In genomic region chr18:32418148-32418547, GRCh38 we compare ENCODE assay signal across 33 cellular contexts. TPM values are rescaled to one million over a fixed set of nuclear protein-coding genes. Genes with fewer than 3 reads are reported as not detected.
"Had no signal": no experiment of that assay in that cellular context is flagged by ENCODE, and none has a peak within 500 bp of the region (broad histone marks: within the 10 kb centered on the region; RNA-seq: fewer than 3 reads in every experiment).

No MANE protein-coding gene starts in this region.

- H3K27ac Mint-ChIP-seq: activated CD4-positive, alpha-beta memory T cell treated with anti-CD3 and anti-CD28 coated beads for 36 hours; activated CD4-positive, alpha-beta T cell treated with anti-CD3 and anti-CD28 coated beads for 36 hours; activated CD4-positive, alpha-beta T cell treated with anti-CD3 and anti-CD28 coated beads, Interleukin-2, amount 10 ng/mL, durations not matched to agents 24 days and 14 days; activated CD8-positive, alpha-beta memory T cell treated with anti-CD3 and anti-CD28 coated beads, Interleukin-2, amount 10 ng/mL, durations not matched to agents 7 days and 5 days; activated CD8-positive, alpha-beta T cell treated with anti-CD3 and anti-CD28 coated beads, Interleukin-2, amount 10 ng/mL, durations not matched to agents 7 days and 5 days; activated naive CD4-positive, alpha-beta T cell treated with anti-CD3 and anti-CD28 coated beads for 36 hours; activated naive CD4-positive, alpha-beta T cell treated with anti-CD3 and anti-CD28 coated beads, Interleukin-2, amount 50 U/mL, for 24 hours; activated naive CD8-positive, alpha-beta T cell treated with anti-CD3 and anti-CD28 coated beads for 36 hours; activated naive CD8-positive, alpha-beta T cell treated with anti-CD3 and anti-CD28 coated beads, Interleukin-2, amount 50 U/mL, for 24 hours; activated T-helper 1 cell treated with anti-CD3 and anti-CD28 coated beads, Interleukin-12 subunit alpha, Interleukin-12 subunit beta, Interleukin-2, Interleukin-4 antibody, amounts not matched to agents 30 ng/mL and 10 ng/mL and 1 ng/mL, durations not matched to agents 14 hours and 24 hours and 36 hours; activated T-helper 2 cell treated with anti-CD3 and anti-CD28 coated beads, Interferon-gamma antibody, Interleukin-2, Interleukin-4, amounts not matched to agents 10 μg/mL and 5 μg/mL and 100 μg/mL, durations not matched to agents 14 hours and 24 hours and 36 hours; effector memory CD8-positive, alpha-beta T cell had no signal

- H3K27ac ChIP-seq: adrenal gland, body of pancreas, esophagus muscularis mucosa, foreskin keratinocyte, gastrocnemius medialis had no signal

- H3K27me3 Mint-ChIP-seq: activated CD4-positive, alpha-beta memory T cell treated with anti-CD3 and anti-CD28 coated beads for 36 hours had no signal

- ATAC-seq: activated CD4-positive, alpha-beta T cell treated with anti-CD3 and anti-CD28 coated beads for 36 hours; activated CD8-positive, alpha-beta memory T cell treated with anti-CD3 and anti-CD28 coated beads, Interleukin-2, amount 10 ng/mL, durations not matched to agents 7 days and 5 days; activated CD8-positive, alpha-beta T cell treated with anti-CD3 and anti-CD28 coated beads, Interleukin-2, amount 10 ng/mL, durations not matched to agents 7 days and 5 days; activated naive CD8-positive, alpha-beta T cell treated with anti-CD3 and anti-CD28 coated beads, Interleukin-2, amount 50 U/mL, for 24 hours; body of pancreas; effector memory CD8-positive, alpha-beta T cell; foreskin keratinocyte; gastrocnemius medialis had no signal

- H3K4me1 Mint-ChIP-seq: activated CD4-positive, alpha-beta T cell treated with anti-CD3 and anti-CD28 coated beads for 36 hours; activated CD4-positive, alpha-beta T cell treated with anti-CD3 and anti-CD28 coated beads, Interleukin-2, amount 10 ng/mL, durations not matched to agents 24 days and 14 days; activated CD8-positive, alpha-beta memory T cell treated with anti-CD3 and anti-CD28 coated beads, Interleukin-2, amount 10 ng/mL, durations not matched to agents 7 days and 5 days; activated naive CD4-positive, alpha-beta T cell treated with anti-CD3 and anti-CD28 coated beads, Interleukin-2, amount 50 U/mL, for 24 hours; activated naive CD8-positive, alpha-beta T cell treated with anti-CD3 and anti-CD28 coated beads for 36 hours; activated naive CD8-positive, alpha-beta T cell treated with anti-CD3 and anti-CD28 coated beads, Interleukin-2, amount 50 U/mL, for 24 hours had no signal

- H3K9me3 ChIP-seq: adrenal gland, body of pancreas, esophagus muscularis mucosa, gastrocnemius medialis had no signal

- H3K4me3 Mint-ChIP-seq: activated CD4-positive, alpha-beta memory T cell treated with anti-CD3 and anti-CD28 coated beads for 36 hours; activated CD4-positive, alpha-beta T cell treated with anti-CD3 and anti-CD28 coated beads for 36 hours; activated CD4-positive, alpha-beta T cell treated with anti-CD3 and anti-CD28 coated beads, Interleukin-2, amount 10 ng/mL, durations not matched to agents 24 days and 14 days; activated CD8-positive, alpha-beta memory T cell treated with anti-CD3 and anti-CD28 coated beads, Interleukin-2, amount 10 ng/mL, durations not matched to agents 7 days and 5 days; activated CD8-positive, alpha-beta T cell treated with anti-CD3 and anti-CD28 coated beads, Interleukin-2, amount 10 ng/mL, durations not matched to agents 7 days and 5 days; activated naive CD4-positive, alpha-beta T cell treated with anti-CD3 and anti-CD28 coated beads for 36 hours; activated naive CD4-positive, alpha-beta T cell treated with anti-CD3 and anti-CD28 coated beads, Interleukin-2, amount 50 U/mL, for 24 hours; activated naive CD8-positive, alpha-beta T cell treated with anti-CD3 and anti-CD28 coated beads for 36 hours; activated naive CD8-positive, alpha-beta T cell treated with anti-CD3 and anti-CD28 coated beads, Interleukin-2, amount 50 U/mL, for 24 hours; activated T-helper 1 cell treated with anti-CD3 and anti-CD28 coated beads, Interleukin-12 subunit alpha, Interleukin-12 subunit beta, Interleukin-2, Interleukin-4 antibody, amounts not matched to agents 30 ng/mL and 10 ng/mL and 1 ng/mL, durations not matched to agents 14 hours and 24 hours and 36 hours; effector memory CD8-positive, alpha-beta T cell had no signal

- H3K27me3 ChIP-seq: adrenal gland, body of pancreas, esophagus muscularis mucosa, foreskin keratinocyte, gastrocnemius medialis had no signal

- H3K4me3 ChIP-seq: adrenal gland, body of pancreas, esophagus muscularis mucosa, gastrocnemius medialis had no signal

- H3K9me3 Mint-ChIP-seq: activated CD4-positive, alpha-beta memory T cell treated with anti-CD3 and anti-CD28 coated beads for 36 hours; activated CD4-positive, alpha-beta T cell treated with anti-CD3 and anti-CD28 coated beads, Interleukin-2, amount 10 ng/mL, durations not matched to agents 24 days and 14 days; activated naive CD4-positive, alpha-beta T cell treated with anti-CD3 and anti-CD28 coated beads for 36 hours; activated naive CD8-positive, alpha-beta T cell treated with anti-CD3 and anti-CD28 coated beads for 36 hours; activated naive CD8-positive, alpha-beta T cell treated with anti-CD3 and anti-CD28 coated beads, Interleukin-2, amount 50 U/mL, for 24 hours; activated T-helper 1 cell treated with anti-CD3 and anti-CD28 coated beads, Interleukin-12 subunit alpha, Interleukin-12 subunit beta, Interleukin-2, Interleukin-4 antibody, amounts not matched to agents 30 ng/mL and 10 ng/mL and 1 ng/mL, durations not matched to agents 14 hours and 24 hours and 36 hours; activated T-helper 2 cell treated with anti-CD3 and anti-CD28 coated beads, Interferon-gamma antibody, Interleukin-2, Interleukin-4, amounts not matched to agents 10 μg/mL and 5 μg/mL and 100 μg/mL, durations not matched to agents 14 hours and 24 hours and 36 hours had no signal

- H3K4me1 ChIP-seq: foreskin keratinocyte had no signal

- H3K36me3 ChIP-seq: adrenal gland, esophagus muscularis mucosa, gastrocnemius medialis had no signal

- H3K36me3 Mint-ChIP-seq: activated CD4-positive, alpha-beta memory T cell treated with anti-CD3 and anti-CD28 coated beads for 36 hours; activated CD8-positive, alpha-beta memory T cell treated with anti-CD3 and anti-CD28 coated beads, Interleukin-2, amount 10 ng/mL, durations not matched to agents 7 days and 5 days; activated naive CD4-positive, alpha-beta T cell treated with anti-CD3 and anti-CD28 coated beads, Interleukin-2, amount 50 U/mL, for 24 hours; activated naive CD8-positive, alpha-beta T cell treated with anti-CD3 and anti-CD28 coated beads for 36 hours had no signal

- FAIRE-seq: colon had no signal

- DNase-seq: activated CD4-positive, alpha-beta memory T cell treated with anti-CD3 and anti-CD28 coated beads for 36 hours; activated CD4-positive, alpha-beta T cell treated with anti-CD3 and anti-CD28 coated beads for 36 hours; activated CD4-positive, alpha-beta T cell treated with anti-CD3 and anti-CD28 coated beads, Interleukin-2, amount 10 ng/mL, durations not matched to agents 24 days and 14 days; activated CD4-positive, CD25-positive, alpha-beta regulatory T cell; activated CD4-positive, CD25-positive, alpha-beta regulatory T cell treated with anti-CD3 and anti-CD28 coated beads, Interleukin-2, amount 50 U/mL, for 72 hours; activated CD8-positive, alpha-beta memory T cell treated with anti-CD3 and anti-CD28 coated beads, Interleukin-2, amount 10 ng/mL, durations not matched to agents 7 days and 5 days; activated CD8-positive, alpha-beta memory T cell treated with anti-CD3 and anti-CD28 coated beads, Interleukin-2, amount 50 U/mL, for 4 hours; activated CD8-positive, alpha-beta T cell treated with anti-CD3 and anti-CD28 coated beads, Interleukin-2, amount 10 ng/mL, durations not matched to agents 7 days and 5 days; activated effector memory CD4-positive, alpha-beta T cell treated with anti-CD3 and anti-CD28 coated beads, Interleukin-2, amount 50 U/mL, for 16 hours; activated naive CD4-positive, alpha-beta T cell treated with anti-CD3 and anti-CD28 coated beads for 36 hours; activated naive CD8-positive, alpha-beta T cell treated with anti-CD3 and anti-CD28 coated beads for 36 hours; activated naive CD8-positive, alpha-beta T cell treated with anti-CD3 and anti-CD28 coated beads, Interleukin-2, amount 50 U/mL, for 24 hours; activated T-cell treated with anti-CD3 and anti-CD28 coated beads, Interleukin-2, amount 50 U/mL, for 1 hour; activated T-cell treated with anti-CD3 and anti-CD28 coated beads, Interleukin-2, amount 50 U/mL, for 48 hours; adrenal gland; amygdala; aorta; body of pancreas; caudate nucleus; cortex of kidney; dermis blood vessel endothelial cell; effector CD4-positive, alpha-beta T cell; effector memory CD8-positive, alpha-beta T cell; erythroblast; foreskin keratinocyte; gastrocnemius medialis; glutamatergic neuron; T-helper 2 cell had no signal

RNA-seq across cellular contexts. Expression of gene GAREM1, which starts 52.5 kb away (rescaled TPM):
- total RNA-seq: activated CD4-positive, alpha-beta T cell treated with anti-CD3 and anti-CD28 coated beads for 36 hours; activated CD4-positive, alpha-beta T cell treated with anti-CD3 and anti-CD28 coated beads, Interleukin-2, amount 10 ng/mL, durations not matched to agents 24 days and 14 days; activated CD8-positive, alpha-beta memory T cell treated with anti-CD3 and anti-CD28 coated beads, Interleukin-2, amount 10 ng/mL, durations not matched to agents 7 days and 5 days; activated CD8-positive, alpha-beta T cell treated with anti-CD3 and anti-CD28 coated beads, Interleukin-2, amount 10 ng/mL, durations not matched to agents 7 days and 5 days; activated naive CD8-positive, alpha-beta T cell treated with anti-CD3 and anti-CD28 coated beads for 36 hours; activated T-helper 1 cell treated with anti-CD3 and anti-CD28 coated beads, Interleukin-12 subunit alpha, Interleukin-12 subunit beta, Interleukin-2, Interleukin-4 antibody, amounts not matched to agents 30 ng/mL and 10 ng/mL and 1 ng/mL, durations not matched to agents 14 hours and 24 hours and 36 hours; activated T-helper 2 cell treated with anti-CD3 and anti-CD28 coated beads, Interferon-gamma antibody, Interleukin-2, Interleukin-4, amounts not matched to agents 10 μg/mL and 5 μg/mL and 100 μg/mL, durations not matched to agents 14 hours and 24 hours and 36 hours had no signal
